In the genomic region with DNA sequence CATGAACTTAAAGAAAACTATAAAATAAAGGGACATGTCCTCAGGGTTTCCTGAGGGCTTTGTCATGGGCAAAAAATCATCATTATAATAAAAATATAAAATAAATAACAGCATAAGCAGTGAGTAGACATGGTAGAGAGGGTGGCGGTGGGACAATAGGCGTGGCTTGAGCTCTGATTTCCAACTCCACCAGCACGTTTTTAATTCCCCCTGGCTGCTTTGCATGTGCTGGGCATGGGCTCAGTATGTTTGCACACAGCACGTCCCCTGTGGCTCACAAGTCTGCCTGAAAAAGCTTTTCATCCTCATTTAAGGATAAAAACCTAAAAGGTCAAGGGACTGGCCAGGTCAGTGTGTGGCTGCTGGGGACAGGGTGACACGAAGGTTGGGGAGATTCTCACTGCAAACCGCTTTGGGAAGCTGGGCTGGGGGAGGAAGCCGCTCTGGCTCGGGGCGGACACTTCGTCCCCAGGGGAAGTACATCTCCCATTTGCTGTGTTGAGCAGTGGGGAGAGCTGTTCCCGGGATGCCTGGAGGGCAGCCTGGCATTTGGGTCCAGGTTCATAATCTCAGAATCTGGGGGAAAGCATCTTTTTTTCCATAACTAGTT, we compare ENCODE assay signal across 19 cellular contexts. TPM values are rescaled to one million over a fixed set of nuclear protein-coding genes. Genes with fewer than 3 reads are reported as not detected.
DNase-seq lines count a peak whose midpoint lies in the region; ATAC-seq, FAIRE-seq and TF ChIP-seq lines count a peak whose summit lies in the region.
"Had no signal": no experiment of that assay in that cellular context is flagged by ENCODE, and none has a peak within 500 bp of the region (broad histone marks: within the 10 kb centered on the region; RNA-seq: fewer than 3 reads in every experiment).

No MANE protein-coding gene starts in this region.

- no peak for TF ChIP-seq RAD21 in A549 (conservative IDR thresholded peaks at IDR 0.05 in 1 of 2, IDR thresholded peaks at IDR 0.05 in 1 of 2)

- H3K36me3 ChIP-seq in HUES6 (ENCODE audit: control insufficient read depth, insufficient read depth, low read length): no peaks in the 10 kb centered on the region
- H3K36me3 ChIP-seq in keratinocyte (ENCODE audit: control insufficient read depth in 2 of 2, extremely low read depth in 1 of 2, insufficient read depth in 2 of 2, low read length in 2 of 2): no peaks in the 10 kb centered on the region
- H3K36me3 ChIP-seq: heart left ventricle, pancreas had no signal

- peak; percentile 37 to 60; a peak in 4 of 6 replicates for ATAC-seq in A549
- ATAC-seq: heart left ventricle; left lobe of liver; pancreas; stimulated activated memory B cell treated with anti-CD40 and anti-IgM and Interleukin-4, amounts not matched to agents 10 μg/mL and 1 μg/mL and 100 μg/mL, for 72 hours had no signal

- dilution Hi-C loops in keratinocyte (cut with MboI; ENCODE audit: extremely low pct_ligation_motif_present, low sequenced_read_pairs): no loop called here

- H4K20me1 ChIP-seq in keratinocyte (ENCODE audit: control insufficient read depth, extremely low read depth, insufficient read depth, low read length): no peaks in the 10 kb centered on the region

- peak overlapping the region; percentile 66 for H3K4me2 ChIP-seq in A549
- peak overlapping the region; percentile 49 for H3K4me2 ChIP-seq in keratinocyte (ENCODE audit: control insufficient read depth, extremely low read depth, insufficient read depth, low read depth, low read length)

- no peak overlapping the region for H3K4me3 Mint-ChIP-seq in activated T-cell treated with anti-CD3 and anti-CD28 coated beads, Interleukin-2, amount 50 U/mL, for 24 hours
- H3K4me3 Mint-ChIP-seq: activated naive CD4-positive, alpha-beta T cell treated with anti-CD3 and anti-CD28 coated beads, Interleukin-2, amount 50 U/mL, for 24 hours; stimulated activated memory B cell treated with anti-CD40 and anti-IgM and Interleukin-4, amounts not matched to agents 10 μg/mL and 1 μg/mL and 100 μg/mL, for 72 hours had no signal

- TF ChIP-seq POLR2A in A549 (IDR thresholded peaks at IDR 0.05; ENCODE audit: low read length): no peak

- no peak overlapping the region for H2AFZ ChIP-seq in keratinocyte (ENCODE audit: control insufficient read depth, low read length)

- no peaks in the 10 kb centered on the region for H3K79me2 ChIP-seq in keratinocyte (ENCODE audit: control insufficient read depth, insufficient read depth, low read length)

- H3K27me3 Mint-ChIP-seq in activated T-cell treated with anti-CD3 and anti-CD28 coated beads, Interleukin-2, amount 50 U/mL, for 24 hours: peaks cover 45% of the 10 kb centered on the region

- H3K4me1 ChIP-seq in A549: peaks cover 19% of the 10 kb centered on the region
- 0 out of 2 replicates have a peak, but pooled peaks cover 5% of the 10 kb centered on the region for H3K4me1 ChIP-seq in HUES6 (ENCODE audit: control insufficient read depth, insufficient read depth, low read length)
- peaks cover 8% of the 10 kb centered on the region for H3K4me1 ChIP-seq in keratinocyte (ENCODE audit: control insufficient read depth, extremely low read depth, insufficient read depth, low read length)
- H3K4me1 ChIP-seq: pancreas had no signal

- 43% methylated on average over 11 of the region's 11 CpGs for WGBS in A549 (ENCODE audit: missing lambda C conversion rate)

- CTCF ChIA-PET in A549 (lab: Yijun Ruan, JAX): interaction anchor here (1.1 to 1.6 kb wide), 7 partner anchors 11 to 495 kb away, joined by 3 to 6 read pairs (median 4); no protein-coding TSS in a partner anchor

- no peak overlapping the region for H3K27ac Mint-ChIP-seq in activated T-cell treated with anti-CD3 and anti-CD28 coated beads, Interleukin-2, amount 50 U/mL, for 24 hours
- H3K27ac Mint-ChIP-seq: activated naive CD4-positive, alpha-beta T cell treated with anti-CD3 and anti-CD28 coated beads, Interleukin-2, amount 50 U/mL, for 24 hours; CD14-positive monocyte; stimulated activated memory B cell treated with anti-CD40 and anti-IgM and Interleukin-4, amounts not matched to agents 10 μg/mL and 1 μg/mL and 100 μg/mL, for 72 hours had no signal

- DNase-seq in A549 (ENCODE audit: low read depth in 1 of 2, low spot score in 1 of 2) (no peak), SW480 (ENCODE audit: low spot score) (peak; percentile 63), keratinocyte (ENCODE audit: low read depth, low spot score) (no peak), NCI-H748 (lab: John Stamatoyannopoulos, UW; ENCODE audit: unreplicated experiment) (no peak), HT-29 (ENCODE audit: low spot score) (no peak), dermis blood vessel endothelial cell (no peak)
- no peak for DNase-seq in activated T-cell treated with anti-CD3 and anti-CD28 coated beads, Interleukin-2, amount 50 U/mL, for 24 hours
- DNase-seq: activated T-cell treated with anti-CD3 and anti-CD28 coated beads for 4 hours, heart left ventricle, NCI-H1436 treated with DMSO at 0.1 percent for 48 hours, NCI-H446 treated with DMSO at 0.1 percent for 48 hours, pancreas had no signal

- H3K9ac ChIP-seq in HUES6 (ENCODE audit: low read length): peak overlapping the region; percentile 20
- no peak overlapping the region for H3K9ac ChIP-seq in keratinocyte (ENCODE audit: control insufficient read depth, extremely low read depth, insufficient read depth, low read length)

- no peaks in the 10 kb centered on the region for H3K9me1 ChIP-seq in keratinocyte (ENCODE audit: control insufficient read depth, extremely low read depth, insufficient read depth, low read length)

- H3K27ac ChIP-seq in A549 (peak overlapping the region; percentile 29 to 74; a peak in 5 of 6 replicates), HUES6 (ENCODE audit: low read depth, low read length) (no peak overlapping the region), keratinocyte (ENCODE audit: control insufficient read depth, insufficient read depth, low read length) (peak overlapping the region; percentile 30)
- H3K27ac ChIP-seq: heart left ventricle, pancreas had no signal

- POLR2A ChIA-PET in A549 (lab: Yijun Ruan, JAX): interaction anchor here (0.9 to 1.1 kb wide), 2 partner anchors 145 to 225 kb away, joined by 3 read pairs; no protein-coding TSS in a partner anchor

- TF ChIP-seq EP300 in A549 (IDR thresholded peaks at IDR 0.05): no peak; a peak in 1 of 5 replicates

- TF ChIP-seq CTCF in A549 (IDR thresholded peaks at IDR 0.05) (no peak), keratinocyte (optimal IDR thresholded peaks at IDR 0.05 in 1 of 3, IDR thresholded peaks at IDR 0.05 in 1 of 3, conservative IDR thresholded peaks at IDR 0.05 in 1 of 3; ENCODE audit: extremely low read depth in 1 of 3, insufficient read depth in 2 of 3, low read length in 3 of 3) (no peak)

- peaks cover 20% of the 10 kb centered on the region for H3K9me3 ChIP-seq in A549
- H3K9me3 ChIP-seq in HUES6 (ENCODE audit: control insufficient read depth, insufficient read depth, low read depth, low read length): peaks cover 7% of the 10 kb centered on the region
- H3K9me3 ChIP-seq in keratinocyte (ENCODE audit: control insufficient read depth, low read depth, low read length): peaks cover 3% of the 10 kb centered on the region
- H3K9me3 ChIP-seq: pancreas had no signal

- H3K4me1 Mint-ChIP-seq in activated T-cell treated with anti-CD3 and anti-CD28 coated beads, Interleukin-2, amount 50 U/mL, for 24 hours (ENCODE audit: low read depth): no peaks in the 10 kb centered on the region
- H3K4me1 Mint-ChIP-seq: activated naive CD4-positive, alpha-beta T cell treated with anti-CD3 and anti-CD28 coated beads, Interleukin-2, amount 50 U/mL, for 24 hours; CD14-positive monocyte had no signal

- peaks cover 4% of the 10 kb centered on the region for H3K9me3 Mint-ChIP-seq in activated T-cell treated with anti-CD3 and anti-CD28 coated beads, Interleukin-2, amount 50 U/mL, for 24 hours

- H3K27me3 ChIP-seq in HUES6 (ENCODE audit: control insufficient read depth, insufficient read depth, low read length) (peaks cover 18% of the 10 kb centered on the region), keratinocyte (ENCODE audit: control insufficient read depth, extremely low read depth, insufficient read depth, low read length) (peaks cover 2% of the 10 kb centered on the region)

- H3K4me3 ChIP-seq in A549 (no peak overlapping the region), HUES6 (ENCODE audit: low read depth, low read length) (peak overlapping the region; percentile 42), keratinocyte (ENCODE audit: control insufficient read depth in 2 of 3, extremely low read depth in 1 of 3, insufficient read depth in 2 of 3, low read depth in 1 of 3, low read length in 3 of 3) (peak overlapping the region in 1 of 3 experiments; percentile 15)
- H3K4me3 ChIP-seq: heart left ventricle, pancreas, skin epidermis had no signal

- no peaks in the 10 kb centered on the region for H3K36me3 Mint-ChIP-seq in activated T-cell treated with anti-CD3 and anti-CD28 coated beads, Interleukin-2, amount 50 U/mL, for 24 hours (ENCODE audit: low read depth)
- H3K36me3 Mint-ChIP-seq: CD14-positive monocyte had no signal

- FAIRE-seq in A549 (lab: Jason Lieb, UNC) (no peak), keratinocyte (lab: Jason Lieb, UNC) (no peak)
- FAIRE-seq: A204.1, pancreas had no signal

RNA-seq across cellular contexts. Expression of a gene that starts 32.6 kb away (rescaled TPM):
- polyA plus RNA-seq in A549 (2011; rRNA removed): 3.1 and 4.0 TPM in 2 replicates
- 18.4 and 27.2 TPM in 2 replicates for polyA plus RNA-seq in A549 (2012; cell fraction: cytosol; rRNA removed)
- 19.4 and 23.9 TPM in 2 replicates for polyA plus RNA-seq in A549 (2012; cell fraction: nucleus; rRNA removed)
- polyA plus RNA-seq in A549 (2017; fragmentation: RNase III; extraction: RNeasy Plus Mini Kit Qiagen cat#74134 plus additional on column Dnase treatment): 10.2 to 10.9 TPM (median 10.8 TPM) in 3 replicates
- 1.6 and 1.7 TPM in 2 replicates for polyA minus RNA-seq in A549 (2011; rRNA and poly(A)+ RNA removed)
- not detected in 3 replicates for polyA plus RNA-seq in keratinocyte
- not detected for polyA plus RNA-seq in keratinocyte (2011; ENCODE audit: low read depth)
- polyA plus RNA-seq in keratinocyte (2011; cell fraction: cytosol; rRNA removed): not detected in 2 replicates
- not detected in 2 replicates for polyA plus RNA-seq in keratinocyte (2011; cell fraction: nucleus; rRNA removed)
- not detected in 2 replicates for polyA plus RNA-seq in keratinocyte (2012; ENCODE audit: low replicate concordance)
- not detected in 3 replicates for polyA minus RNA-seq in keratinocyte
- not detected for polyA minus RNA-seq in keratinocyte (2011; cell fraction: cytosol; rRNA and poly(A)+ RNA removed)
- not detected in 2 replicates for polyA minus RNA-seq in keratinocyte (2011; cell fraction: nucleus; rRNA and poly(A)+ RNA removed)
- total RNA-seq in HT-29 (2014; rRNA removed; shearing (Covaris generic)): not detected in 2 replicates
- total RNA-seq in dermis blood vessel endothelial cell: 0.28 TPM in 1 of 2 replicates, not detected in the other
- total RNA-seq: left lobe of liver had no signal
- polyA plus RNA-seq: CD14-positive monocyte had no signal

RNA-seq across cellular contexts. Expression of a gene that starts 58.0 kb away (rescaled TPM):
- polyA plus RNA-seq in A549 (2011; rRNA removed): 22.1 and 26.7 TPM in 2 replicates
- polyA plus RNA-seq in A549 (2012; cell fraction: cytosol; rRNA removed): 17.7 and 19.0 TPM in 2 replicates
- 12.7 and 19.5 TPM in 2 replicates for polyA plus RNA-seq in A549 (2012; cell fraction: nucleus; rRNA removed)
- polyA plus RNA-seq in A549 (2017; fragmentation: RNase III; extraction: RNeasy Plus Mini Kit Qiagen cat#74134 plus additional on column Dnase treatment): 15.8 to 17.3 TPM (median 16.7 TPM) in 3 replicates
- polyA minus RNA-seq in A549 (2011; rRNA and poly(A)+ RNA removed): 11.7 and 13.4 TPM in 2 replicates
- 14.1 to 18.2 TPM (median 14.3 TPM) in 3 replicates for polyA plus RNA-seq in keratinocyte
- polyA plus RNA-seq in keratinocyte (2011; ENCODE audit: low read depth): 6.1 TPM
- 10.8 and 13.4 TPM in 2 replicates for polyA plus RNA-seq in keratinocyte (2011; cell fraction: cytosol; rRNA removed)
- 20.4 and 20.8 TPM in 2 replicates for polyA plus RNA-seq in keratinocyte (2011; cell fraction: nucleus; rRNA removed)
- polyA plus RNA-seq in keratinocyte (2012; ENCODE audit: low replicate concordance): 9.7 and 11.7 TPM in 2 replicates
- 4.8 to 7.9 TPM (median 6.2 TPM) in 3 replicates for polyA minus RNA-seq in keratinocyte
- 4.4 TPM for polyA minus RNA-seq in keratinocyte (2011; cell fraction: cytosol; rRNA and poly(A)+ RNA removed)
- polyA minus RNA-seq in keratinocyte (2011; cell fraction: nucleus; rRNA and poly(A)+ RNA removed): 2.1 and 3.3 TPM in 2 replicates
- total RNA-seq in HT-29 (2014; rRNA removed; shearing (Covaris generic)): 10.0 and 14.9 TPM in 2 replicates
- 13.9 and 19.7 TPM in 2 replicates for total RNA-seq in dermis blood vessel endothelial cell
